In the genomic region with DNA sequence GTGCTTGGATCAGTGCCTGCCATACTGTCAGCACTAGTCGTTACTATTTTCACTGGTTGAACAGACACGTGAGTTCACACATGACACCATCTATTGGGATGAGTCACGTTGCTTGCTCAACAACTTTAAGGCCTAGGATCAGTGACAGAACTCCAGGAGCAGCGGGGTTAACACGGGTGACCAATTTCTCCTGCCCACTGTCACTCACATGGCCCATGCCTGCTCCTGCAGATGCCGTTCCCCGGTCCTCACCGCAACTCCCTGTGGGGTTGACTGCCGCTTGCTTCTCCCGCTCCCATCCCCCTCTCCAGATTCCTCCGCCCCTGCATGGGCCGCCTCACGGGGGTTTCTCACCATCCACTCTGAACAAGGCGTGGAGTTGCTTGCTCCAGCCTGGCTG, we compare ENCODE assay signal across 19 cellular contexts.
DNase-seq lines count a peak whose midpoint lies in the region; ATAC-seq and TF ChIP-seq lines count a peak whose summit lies in the region.
"Had no signal": no experiment of that assay in that cellular context is flagged by ENCODE, and none has a peak within 500 bp of the region (broad histone marks: within the 10 kb centered on the region; RNA-seq: fewer than 3 reads in every experiment).

No MANE protein-coding gene starts in this region.

- ATAC-seq in stimulated activated memory B cell treated with anti-CD40 and anti-IgM and Interleukin-4, amounts not matched to agents 10 μg/mL and 1 μg/mL and 100 μg/mL, for 72 hours: no peak

- CTCF ChIA-PET in MCF 10A (lab: Yijun Ruan, JAX) (no interaction called here), RWPE1 (lab: Yijun Ruan, JAX) (no interaction called here)

- H3K4me3 ChIP-seq in breast epithelium: no peak overlapping the region
- H3K4me3 ChIP-seq in foreskin fibroblast (ENCODE audit: low read depth in 1 of 2, low read length in 2 of 2): no peak overlapping the region
- H3K4me3 ChIP-seq in vagina: no peak overlapping the region
- H3K4me3 ChIP-seq: tibial artery had no signal

- DNase-seq in MCF 10A (ENCODE audit: unreplicated experiment) (peak; percentile 64), breast epithelium (ENCODE audit: low spot score in 2 of 2) (no peak), RWPE1 (ENCODE audit: low spot score) (peak; percentile 40), foreskin fibroblast (peak; percentile 61 to 69), vagina (ENCODE audit: extremely low spot score in 2 of 2) (no peak), GM20000 (ENCODE audit: low spot score) (no peak), DMS79 (lab: John Stamatoyannopoulos, UW) (no peak)
- DNase-seq: activated CD4-positive, alpha-beta T cell treated with anti-CD3 and anti-CD28 coated beads for 1 hour; activated CD8-positive, alpha-beta memory T cell treated with anti-CD3 and anti-CD28 coated beads, Interleukin-2, amount 50 U/mL, for 48 hours; CD8-positive, alpha-beta memory T cell; GDM1; immature natural killer cell; NCI-H1105 treated with DMSO at 0.1 percent for 48 hours; NCI-H2227 treated with DMSO at 0.1 percent for 48 hours; stimulated activated CD4-positive, alpha-beta T cell treated with anti-CD3 and anti-CD28 coated beads, Interleukin-4, amount 100 ng/mL, for 4 hours; tibial artery had no signal

- no peaks in the 10 kb centered on the region for H3K36me3 Mint-ChIP-seq in MCF 10A (ENCODE audit: insufficient read depth, unreplicated experiment)
- peaks cover 49% of the 10 kb centered on the region for H3K36me3 Mint-ChIP-seq in stimulated activated memory B cell treated with anti-CD40 and anti-IgM and Interleukin-4, amounts not matched to agents 10 μg/mL and 1 μg/mL and 100 μg/mL, for 72 hours
- H3K36me3 Mint-ChIP-seq: brain had no signal

- POLR2A ChIA-PET in MCF 10A (lab: Yijun Ruan, JAX): interaction anchor here (0.6 kb wide), 1 partner anchor 770 kb away, joined by 4 read pairs; no protein-coding TSS in a partner anchor
- POLR2A ChIA-PET in RWPE1 (lab: Yijun Ruan, JAX; ENCODE audit: low non-redundant PET): no interaction called here

- H3K9me3 ChIP-seq in breast epithelium: no peaks in the 10 kb centered on the region
- H3K9me3 ChIP-seq in vagina: no peaks in the 10 kb centered on the region
- H3K9me3 ChIP-seq: tibial artery had no signal

- H3K27ac ChIP-seq in breast epithelium (no peak overlapping the region), RWPE1 (no peak overlapping the region), vagina (peak overlapping the region; percentile 8)
- H3K27ac ChIP-seq: tibial artery had no signal

- intact Hi-C loops in MCF 10A (cut with micrococcal nuclease): no loop called here
- intact Hi-C loops in breast epithelium (cut with DNase I; ENCODE audit: low total_unique reads): no loop called here
- intact Hi-C loops in vagina (cut with DNase I): no loop called here

- TF ChIP-seq POLR2A in breast epithelium (IDR thresholded peaks at IDR 0.05) (no peak), vagina (IDR thresholded peaks at IDR 0.05) (no peak)

- no TSS peak for BruUV-seq in MCF 10A (replicated peaks; lab: Mats Ljungman, UMichigan)

- no peaks in the 10 kb centered on the region for H3K9me3 Mint-ChIP-seq in MCF 10A (ENCODE audit: unreplicated experiment)
- H3K9me3 Mint-ChIP-seq in stimulated activated memory B cell treated with anti-CD40 and anti-IgM and Interleukin-4, amounts not matched to agents 10 μg/mL and 1 μg/mL and 100 μg/mL, for 72 hours: no peaks in the 10 kb centered on the region
- H3K9me3 Mint-ChIP-seq: activated naive CD4-positive, alpha-beta T cell treated with anti-CD3 and anti-CD28 coated beads, Interleukin-2, amount 50 U/mL, for 24 hours; brain; CD8-positive, alpha-beta memory T cell; immature natural killer cell had no signal

- H3K27me3 ChIP-seq in breast epithelium: no peaks in the 10 kb centered on the region
- no peaks in the 10 kb centered on the region for H3K27me3 ChIP-seq in vagina
- H3K27me3 ChIP-seq: tibial artery had no signal

- H3K36me3 ChIP-seq in breast epithelium (no peaks in the 10 kb centered on the region), vagina (no peaks in the 10 kb centered on the region)
- H3K36me3 ChIP-seq: tibial artery had no signal

- H3K4me1 Mint-ChIP-seq in MCF 10A (ENCODE audit: insufficient read depth, unreplicated experiment): peaks cover 7% of the 10 kb centered on the region
- peaks cover 4% of the 10 kb centered on the region for H3K4me1 Mint-ChIP-seq in stimulated activated memory B cell treated with anti-CD40 and anti-IgM and Interleukin-4, amounts not matched to agents 10 μg/mL and 1 μg/mL and 100 μg/mL, for 72 hours
- H3K4me1 Mint-ChIP-seq: activated naive CD4-positive, alpha-beta T cell treated with anti-CD3 and anti-CD28 coated beads, Interleukin-2, amount 50 U/mL, for 24 hours had no signal

- no peak overlapping the region for H3K27ac Mint-ChIP-seq in MCF 10A (ENCODE audit: low read depth, unreplicated experiment)
- H3K27ac Mint-ChIP-seq in stimulated activated memory B cell treated with anti-CD40 and anti-IgM and Interleukin-4, amounts not matched to agents 10 μg/mL and 1 μg/mL and 100 μg/mL, for 72 hours: no peak overlapping the region
- H3K27ac Mint-ChIP-seq: activated naive CD4-positive, alpha-beta T cell treated with anti-CD3 and anti-CD28 coated beads, Interleukin-2, amount 50 U/mL, for 24 hours had no signal

- no peaks in the 10 kb centered on the region for H3K27me3 Mint-ChIP-seq in MCF 10A (ENCODE audit: insufficient read depth, unreplicated experiment)
- H3K27me3 Mint-ChIP-seq in stimulated activated memory B cell treated with anti-CD40 and anti-IgM and Interleukin-4, amounts not matched to agents 10 μg/mL and 1 μg/mL and 100 μg/mL, for 72 hours: no peaks in the 10 kb centered on the region
- H3K27me3 Mint-ChIP-seq: activated naive CD4-positive, alpha-beta T cell treated with anti-CD3 and anti-CD28 coated beads, Interleukin-2, amount 50 U/mL, for 24 hours; CD8-positive, alpha-beta memory T cell had no signal

- TF ChIP-seq CTCF in MCF 10A (IDR thresholded peaks at IDR 0.05; ENCODE audit: unreplicated experiment): no peak
- TF ChIP-seq CTCF in breast epithelium (IDR thresholded peaks at IDR 0.05): no peak
- TF ChIP-seq CTCF in RWPE1 (conservative IDR thresholded peaks at IDR 0.05; ENCODE audit: low read depth): no peak
- TF ChIP-seq CTCF in foreskin fibroblast (IDR thresholded peaks at IDR 0.05; ENCODE audit: low read depth, low read length): no peak
- TF ChIP-seq CTCF in vagina (IDR thresholded peaks at IDR 0.05): no peak
- TF ChIP-seq CTCF in GM20000 (IDR thresholded peaks at IDR 0.05; ENCODE audit: extremely low read depth, missing control alignments): no peak

- H3K4me3 Mint-ChIP-seq in MCF 10A (ENCODE audit: unreplicated experiment): no peak overlapping the region
- no peak overlapping the region for H3K4me3 Mint-ChIP-seq in stimulated activated memory B cell treated with anti-CD40 and anti-IgM and Interleukin-4, amounts not matched to agents 10 μg/mL and 1 μg/mL and 100 μg/mL, for 72 hours
- H3K4me3 Mint-ChIP-seq: activated naive CD4-positive, alpha-beta T cell treated with anti-CD3 and anti-CD28 coated beads, Interleukin-2, amount 50 U/mL, for 24 hours; brain; immature natural killer cell had no signal

- H3K4me1 ChIP-seq in breast epithelium (no peaks in the 10 kb centered on the region), vagina (peaks cover 19% of the 10 kb centered on the region)

Comparison
In these comparisons a context has a peak if more than half of its experiments do, and no peak if none do; other contexts are left out.
1. DNase-seq: peak in MCF 10A (single experiment), RWPE1 (single experiment) and foreskin fibroblast (2 of 2); none in breast epithelium (0 of 2), vagina (0 of 2), GM20000 (single experiment) and DMS79 (single experiment).